24 cellular contexts compared by ENCODE assay signal in genomic region chr15:63913786-63914185, GRCh38.
DNase-seq lines count a peak whose midpoint lies in the region; ATAC-seq and TF ChIP-seq lines count a peak whose summit lies in the region.
"Had no signal": no experiment of that assay in that cellular context is flagged by ENCODE, and none has a peak within 500 bp of the region (broad histone marks: within the 10 kb centered on the region; RNA-seq: fewer than 3 reads in every experiment).

No MANE protein-coding gene starts in this region.

- 62 to 87% (median 76%) methylated on average over 1 of the region's 1 CpG for WGBS in spleen, 5 donors

- peak overlapping the region; percentile 72 for H3K27ac ChIP-seq in foreskin keratinocyte
- no peak overlapping the region for H3K27ac ChIP-seq in spleen
- H3K27ac ChIP-seq: 22Rv1, BLaER1, Peyer's patch, SJSA1 had no signal

- H3K4me3 Mint-ChIP-seq in activated naive CD4-positive, alpha-beta T cell treated with anti-CD3 and anti-CD28 coated beads, Interleukin-2, amount 10 ng/mL, durations not matched to agents 7 days and 5 days, result no peak overlapping the region
- H3K4me3 Mint-ChIP-seq: CD4-positive, alpha-beta T cell had no signal

- H3K27ac Mint-ChIP-seq in activated naive CD4-positive, alpha-beta T cell treated with anti-CD3 and anti-CD28 coated beads, Interleukin-2, amount 10 ng/mL, durations not matched to agents 7 days and 5 days, result no peak overlapping the region
- H3K27ac Mint-ChIP-seq: CD4-positive, alpha-beta T cell had no signal

- DNase-seq in activated naive CD4-positive, alpha-beta T cell treated with anti-CD3 and anti-CD28 coated beads, Interleukin-2, amount 10 ng/mL, durations not matched to agents 7 days and 5 days, result peak; percentile 6
- no peak for DNase-seq in activated naive CD4-positive, alpha-beta T cell treated with Interleukin-2 at 50 U/mL for 16 hours
- DNase-seq in NCI-H226 (peak; percentile 96), foreskin keratinocyte (peak; percentile 41 to 86), spleen (peak; percentile 19)
- no peak for DNase-seq in activated T-cell treated with anti-CD3 and anti-CD28 coated beads, Interleukin-2, amount 50 U/mL, for 1 hour
- DNase-seq: ACHN; CD4-positive, alpha-beta T cell; COR-L47; DMS79; KBM-7; NCI-H1105 treated with DMSO at 0.1 percent for 48 hours; NCI-H2029 treated with DMSO at 0.1 percent for 48 hours; NCI-H345; NCI-H526 had no signal

- peaks cover 0 to 45% (median 0%) of the 10 kb centered on the region in 6 donors for H3K36me3 ChIP-seq in spleen
- H3K36me3 ChIP-seq: BLaER1, Peyer's patch, SJSA1 had no signal

- H3K36me3 Mint-ChIP-seq in activated naive CD4-positive, alpha-beta T cell treated with anti-CD3 and anti-CD28 coated beads, Interleukin-2, amount 10 ng/mL, durations not matched to agents 7 days and 5 days, result no peaks in the 10 kb centered on the region

- TF ChIP-seq POLR2A in spleen (IDR thresholded peaks at IDR 0.05), result no peak

- H3K27me3 ChIP-seq in foreskin keratinocyte (no peaks in the 10 kb centered on the region), spleen (replicated peaks in 1 of 7) (no peaks in the 10 kb centered on the region)
- H3K27me3 ChIP-seq: BLaER1, Peyer's patch, SJSA1 had no signal

- H3K4me1 ChIP-seq in foreskin keratinocyte (peaks cover 28% of the 10 kb centered on the region), spleen (peaks cover 13 to 47% (median 23%) of the 10 kb centered on the region in 6 donors)

- H3K4me3 ChIP-seq in spleen, result no peak overlapping the region
- H3K4me3 ChIP-seq: BLaER1, Peyer's patch, SJSA1 had no signal

- intact Hi-C loops in spleen (cut with DNase I; ENCODE audit: low total_unique reads), result no loop called here

- CTCF ChIA-PET in activated naive CD4-positive, alpha-beta T cell treated with anti-CD3 and anti-CD28 coated beads, Interleukin-2, amount 10 ng/mL, durations not matched to agents 7 days and 5 days (lab: Charles Lee), result interaction anchor here (0.7 to 1.1 kb wide), 2 partner anchors 14 to 97 kb away, joined by 3 read pairs; no protein-coding TSS in a partner anchor

- H3K9me3 ChIP-seq in spleen, result no peaks in the 10 kb centered on the region
- H3K9me3 ChIP-seq: BLaER1, Peyer's patch, SJSA1 had no signal

- H3K9me3 Mint-ChIP-seq in activated naive CD4-positive, alpha-beta T cell treated with anti-CD3 and anti-CD28 coated beads, Interleukin-2, amount 10 ng/mL, durations not matched to agents 7 days and 5 days, result no peaks in the 10 kb centered on the region
- H3K9me3 Mint-ChIP-seq: CD4-positive, alpha-beta T cell had no signal

- ATAC-seq in foreskin keratinocyte (peak; percentile 33), HG03457 (IDR thresholded peaks at IDR 0.05; ENCODE audit: unreplicated experiment) (no peak), HG03039 (IDR thresholded peaks at IDR 0.05; ENCODE audit: unreplicated experiment) (no peak)
- ATAC-seq: HCT116, HepG2, Right ventricle myocardium inferior had no signal

- peaks cover 48% of the 10 kb centered on the region for H3K27me3 Mint-ChIP-seq in activated naive CD4-positive, alpha-beta T cell treated with anti-CD3 and anti-CD28 coated beads, Interleukin-2, amount 10 ng/mL, durations not matched to agents 7 days and 5 days
- H3K27me3 Mint-ChIP-seq: CD4-positive, alpha-beta T cell had no signal

- TF ChIP-seq CTCF in foreskin keratinocyte (conservative IDR thresholded peaks at IDR 0.05) (no peak), spleen (IDR thresholded peaks at IDR 0.05 in 8 of 11, conservative IDR thresholded peaks at IDR 0.05 in 3 of 11) (no peak)

- peaks cover 6% of the 10 kb centered on the region for H3K4me1 Mint-ChIP-seq in activated naive CD4-positive, alpha-beta T cell treated with anti-CD3 and anti-CD28 coated beads, Interleukin-2, amount 10 ng/mL, durations not matched to agents 7 days and 5 days

Comparison
In these comparisons a context has a peak if more than half of its experiments do, and no peak if none do; other contexts are left out.
1. DNase-seq: peak in activated naive CD4-positive, alpha-beta T cell treated with anti-CD3 and anti-CD28 coated beads, Interleukin-2, amount 10 ng/mL, durations not matched to agents 7 days and 5 days (single experiment), NCI-H226 (single experiment), foreskin keratinocyte (2 of 2) and spleen (single experiment); none in activated naive CD4-positive, alpha-beta T cell treated with Interleukin-2 at 50 U/mL for 16 hours (single experiment) and activated T-cell treated with anti-CD3 and anti-CD28 coated beads, Interleukin-2, amount 50 U/mL, for 1 hour (single experiment).